ENCODE assay signal across 12 cellular contexts in genomic region chr2:232076736-232077135, GRCh38.
"Had no signal": no experiment of that assay in that cellular context is flagged by ENCODE, and none has a peak within 500 bp of the region (broad histone marks: within the 10 kb centered on the region; RNA-seq: fewer than 3 reads in every experiment).

No MANE protein-coding gene starts in this region.

- H3K9me3 Mint-ChIP-seq: activated CD4-positive, alpha-beta memory T cell treated with anti-CD3 and anti-CD28 coated beads, Interleukin-2, amount 10 ng/mL, durations not matched to agents 7 days and 5 days had no signal

- H3K27me3 Mint-ChIP-seq: activated CD4-positive, alpha-beta memory T cell treated with anti-CD3 and anti-CD28 coated beads, Interleukin-2, amount 10 ng/mL, durations not matched to agents 7 days and 5 days; activated naive CD8-positive, alpha-beta T cell treated with anti-CD3 and anti-CD28 coated beads for 36 hours had no signal

- H3K27ac Mint-ChIP-seq: activated CD4-positive, alpha-beta memory T cell treated with anti-CD3 and anti-CD28 coated beads, Interleukin-2, amount 10 ng/mL, durations not matched to agents 7 days and 5 days; activated naive CD8-positive, alpha-beta T cell treated with anti-CD3 and anti-CD28 coated beads for 36 hours had no signal

- DNase-seq: activated CD4-positive, alpha-beta memory T cell treated with anti-CD3 and anti-CD28 coated beads, Interleukin-2, amount 10 ng/mL, durations not matched to agents 7 days and 5 days; activated gamma-delta T cell; activated naive CD8-positive, alpha-beta T cell treated with anti-CD3 and anti-CD28 coated beads for 36 hours; activated T-cell treated with anti-CD3 and anti-CD28 coated beads, Interleukin-2, amount 50 U/mL, for 48 hours; colonic mucosa; effector CD4-positive, alpha-beta T cell; foreskin keratinocyte; heart left ventricle; left lung; mesenchymal stem cell; T-helper 9 cell; uterus had no signal

- H3K4me3 Mint-ChIP-seq: activated CD4-positive, alpha-beta memory T cell treated with anti-CD3 and anti-CD28 coated beads, Interleukin-2, amount 10 ng/mL, durations not matched to agents 7 days and 5 days; activated naive CD8-positive, alpha-beta T cell treated with anti-CD3 and anti-CD28 coated beads for 36 hours had no signal
